ENCODE assay signal across 2 cellular contexts in the genomic region with DNA sequence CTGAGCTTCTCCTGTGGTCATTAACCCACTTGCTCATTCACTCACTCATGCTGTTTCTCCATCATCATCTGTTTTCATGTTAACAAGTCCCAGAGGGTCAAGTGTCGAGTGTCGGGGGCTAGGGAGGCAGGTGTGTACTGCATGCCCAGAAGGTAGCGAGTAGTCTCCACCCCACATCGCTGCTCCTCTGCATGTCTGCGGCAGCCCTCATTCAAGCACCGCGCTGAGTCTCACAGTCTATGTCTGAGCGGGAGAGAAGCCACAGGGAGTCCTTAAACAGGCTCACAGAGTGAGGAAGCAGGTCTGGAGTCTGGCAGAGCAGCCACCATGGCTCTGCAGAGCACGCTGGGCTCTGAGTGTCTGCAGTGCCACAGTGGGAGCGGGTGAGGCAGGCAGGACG.
TF ChIP-seq lines count a peak whose summit lies in the region.

No MANE protein-coding gene starts in this region.

TF ChIP-seq in GM23338, 12 proteins besides CTCF, POLR2A, EP300 and RAD21 (continued from another document):
- TF ChIP-seq NANOG (IDR thresholded peaks at IDR 0.05; ENCODE audit: borderline replicate concordance) = no peak
- no peak for TF ChIP-seq ETS1 (IDR thresholded peaks at IDR 0.05)
- TF ChIP-seq POLR2AphosphoS5 (IDR thresholded peaks at IDR 0.05; ENCODE audit: low read depth) = no peak
- no peak for TF ChIP-seq EZH2phosphoT487 (IDR thresholded peaks at IDR 0.05; ENCODE audit: unreplicated experiment)

TF ChIP-seq in HepG2, 621 proteins besides CTCF, POLR2A, EP300 and RAD21 (continued from another document):
- peak; percentile 29 for TF ChIP-seq AGO2 (optimal IDR thresholded peaks at IDR 0.05; ENCODE audit: low read depth, low read length)
- no peak for TF ChIP-seq JUNB (CRISPR knock-in tag; IDR thresholded peaks at IDR 0.05; ENCODE audit: borderline replicate concordance)
